In the genomic region with DNA sequence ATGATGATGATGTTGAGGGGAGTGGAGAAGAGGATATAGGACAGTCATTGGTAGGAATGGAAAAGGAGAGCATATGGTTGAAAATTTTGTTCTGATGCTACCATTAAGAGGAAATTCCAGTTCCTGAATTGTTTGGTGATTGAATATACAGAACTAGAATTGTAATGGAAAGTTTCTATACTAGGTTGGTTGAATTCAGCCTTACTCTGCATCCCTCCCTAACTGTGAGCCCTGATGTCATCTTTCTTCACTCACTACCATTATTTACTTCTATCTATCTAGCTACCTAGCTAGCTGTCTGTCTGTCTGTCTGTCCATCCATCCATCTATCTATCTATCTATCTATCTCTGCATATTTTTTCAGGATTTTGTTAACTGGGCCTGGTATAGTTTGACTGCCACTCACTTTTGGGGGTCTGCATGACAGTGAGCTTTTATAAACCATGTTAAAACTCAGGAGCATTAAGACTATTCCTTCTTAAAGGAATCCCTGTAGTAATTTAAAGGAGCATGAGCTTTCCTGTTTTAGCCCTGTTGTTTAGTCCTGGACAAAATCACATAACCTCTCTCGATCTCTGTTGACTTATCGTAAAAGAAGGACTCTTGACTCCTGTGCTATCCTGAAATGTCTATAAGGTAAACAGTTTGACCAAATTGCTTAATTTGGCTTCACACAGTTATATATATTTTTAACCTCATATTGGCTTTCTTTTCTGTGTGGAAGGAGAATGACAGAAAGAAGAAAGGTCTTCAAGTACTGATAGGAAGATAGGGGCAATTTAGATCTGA, we compare ENCODE assay signal across 14 cellular contexts.
DNase-seq lines count a peak whose midpoint lies in the region; ATAC-seq and TF ChIP-seq lines count a peak whose summit lies in the region.
"Had no signal": no experiment of that assay in that cellular context is flagged by ENCODE, and none has a peak within 500 bp of the region (broad histone marks: within the 10 kb centered on the region; RNA-seq: fewer than 3 reads in every experiment).

No MANE protein-coding gene starts in this region.

- no peak for DNase-seq in activated T-cell treated with anti-CD3 and anti-CD28 coated beads, Interleukin-2, amount 50 U/mL, for 72 hours
- DNase-seq in activated T-cell treated with anti-CD3 and anti-CD28 coated beads, Interleukin-2, amount 50 U/mL, for 1 hour, result no peak
- DNase-seq in CD8-positive, alpha-beta T cell, result no peak
- no peak for DNase-seq in effector memory CD8-positive, alpha-beta T cell
- DNase-seq in naive thymus-derived CD8-positive, alpha-beta T cell, result no peak
- no peak for DNase-seq in prostate gland (ENCODE audit: low spot score)
- DNase-seq in activated gamma-delta T cell (lab: John Stamatoyannopoulos, UW), result no peak
- DNase-seq: AML-193; NCI-H1436; NCI-H2081; NCI-H524; NK-92 treated with Interleukin-12 subunit alpha and Interleukin-12 subunit beta, amount 100 ng/mL, for 24 hours had no signal

- TF ChIP-seq POLR2A in prostate gland (IDR thresholded peaks at IDR 0.05), result no peak

- H3K4me1 ChIP-seq in CD8-positive, alpha-beta T cell (ENCODE audit: insufficient read depth, low read length), result peaks cover 41% of the 10 kb centered on the region
- H3K4me1 ChIP-seq in prostate gland (replicated peaks), result no peaks in the 10 kb centered on the region

- no peaks in the 10 kb centered on the region for H3K27me3 ChIP-seq in CD8-positive, alpha-beta T cell (ENCODE audit: insufficient read depth, low read length)
- no peaks in the 10 kb centered on the region for H3K27me3 ChIP-seq in prostate gland (replicated peaks; ENCODE audit: insufficient read depth)

- H3K4me3 Mint-ChIP-seq in activated T-cell treated with anti-CD3 and anti-CD28 coated beads, Interleukin-2, amount 50 U/mL, for 72 hours, result peak overlapping the region in 1 of 2 donors; percentile 0
- H3K4me3 Mint-ChIP-seq in CD8-positive, alpha-beta T cell, result no peak overlapping the region
- no peak overlapping the region for H3K4me3 Mint-ChIP-seq in effector memory CD8-positive, alpha-beta T cell
- peak overlapping the region in 6 of 10 donors; percentile 1 to 36 (median 10) for H3K4me3 Mint-ChIP-seq in naive thymus-derived CD8-positive, alpha-beta T cell
- H3K4me3 Mint-ChIP-seq: GM23338, IgD-negative memory B cell had no signal

- H3K9me3 ChIP-seq in CD8-positive, alpha-beta T cell (ENCODE audit: low read length), result no peaks in the 10 kb centered on the region
- H3K9me3 ChIP-seq in prostate gland, result no peaks in the 10 kb centered on the region

- CTCF ChIA-PET in CD8-positive, alpha-beta T cell (lab: Charles Lee), result interaction anchor here (1.3 to 4.1 kb wide), 3 partner anchors 23 to 327 kb away, joined by 4 to 26 read pairs (median 6); no protein-coding TSS in a partner anchor

- ATAC-seq in activated T-cell treated with anti-CD3 and anti-CD28 coated beads, Interleukin-2, amount 50 U/mL, for 72 hours (replicated peaks in 1 of 2), result no peak
- no peak for ATAC-seq in CD8-positive, alpha-beta T cell
- no peak for ATAC-seq in effector memory CD8-positive, alpha-beta T cell (replicated peaks)
- peak in 1 of 2 donors; percentile 36 for ATAC-seq in naive thymus-derived CD8-positive, alpha-beta T cell
- ATAC-seq: GM23338 had no signal

- H3K4me3 ChIP-seq in CD8-positive, alpha-beta T cell (ENCODE audit: low read depth, low read length), result no peak overlapping the region
- no peak overlapping the region for H3K4me3 ChIP-seq in prostate gland
- H3K4me3 ChIP-seq: GM23338 had no signal

- H3K27ac Mint-ChIP-seq in activated T-cell treated with anti-CD3 and anti-CD28 coated beads, Interleukin-2, amount 50 U/mL, for 72 hours, result peak overlapping the region; percentile 11
- peak overlapping the region; percentile 66 for H3K27ac Mint-ChIP-seq in CD8-positive, alpha-beta T cell
- peak overlapping the region; percentile 12 to 34 for H3K27ac Mint-ChIP-seq in effector memory CD8-positive, alpha-beta T cell
- peak overlapping the region in 9 of 10 donors; percentile 18 to 89 (median 73) for H3K27ac Mint-ChIP-seq in naive thymus-derived CD8-positive, alpha-beta T cell
- H3K27ac Mint-ChIP-seq: GM23338, IgD-negative memory B cell had no signal

- peaks cover 47% of the 10 kb centered on the region for H3K4me1 Mint-ChIP-seq in activated T-cell treated with anti-CD3 and anti-CD28 coated beads, Interleukin-2, amount 50 U/mL, for 72 hours (ENCODE audit: low read depth)
- H3K4me1 Mint-ChIP-seq in CD8-positive, alpha-beta T cell (ENCODE audit: low read depth), result peaks cover 56% of the 10 kb centered on the region
- H3K4me1 Mint-ChIP-seq in effector memory CD8-positive, alpha-beta T cell (ENCODE audit: low read depth in 2 of 2), result peaks cover 12 to 36% of the 10 kb centered on the region in 2 donors
- H3K4me1 Mint-ChIP-seq in naive thymus-derived CD8-positive, alpha-beta T cell, result peaks cover 27 to 59% (median 55%) of the 10 kb centered on the region in 4 donors

- no peaks in the 10 kb centered on the region for H3K36me3 ChIP-seq in CD8-positive, alpha-beta T cell (ENCODE audit: insufficient read depth, low read length)
- no peaks in the 10 kb centered on the region for H3K36me3 ChIP-seq in prostate gland

- H3K27ac ChIP-seq in CD8-positive, alpha-beta T cell (ENCODE audit: low read depth, low read length), result no peak overlapping the region
- H3K27ac ChIP-seq in prostate gland, result no peak overlapping the region

- POLR2A ChIA-PET in CD8-positive, alpha-beta T cell (lab: Charles Lee), result no interaction called here
- POLR2A ChIA-PET in naive thymus-derived CD8-positive, alpha-beta T cell (lab: Charles Lee), result interaction anchor here (0.6 to 2.7 kb wide), 3 partner anchors 75 to 242 kb away, joined by 3 to 11 read pairs (median 3); no protein-coding TSS in a partner anchor

- peaks cover 5% of the 10 kb centered on the region in 2 donors for H3K36me3 Mint-ChIP-seq in activated T-cell treated with anti-CD3 and anti-CD28 coated beads, Interleukin-2, amount 50 U/mL, for 72 hours (ENCODE audit: insufficient read depth in 2 of 2)
- H3K36me3 Mint-ChIP-seq in CD8-positive, alpha-beta T cell, result peaks cover 21% of the 10 kb centered on the region
- H3K36me3 Mint-ChIP-seq in effector memory CD8-positive, alpha-beta T cell (ENCODE audit: insufficient read depth), result no peaks in the 10 kb centered on the region
- H3K36me3 Mint-ChIP-seq in naive thymus-derived CD8-positive, alpha-beta T cell, result peaks cover 14 to 30% (median 14%) of the 10 kb centered on the region in 3 donors

- H3K9me3 Mint-ChIP-seq in activated T-cell treated with anti-CD3 and anti-CD28 coated beads, Interleukin-2, amount 50 U/mL, for 72 hours, result peaks cover 0 to 4% of the 10 kb centered on the region in 2 donors
- no peaks in the 10 kb centered on the region for H3K9me3 Mint-ChIP-seq in CD8-positive, alpha-beta T cell
- no peaks in the 10 kb centered on the region for H3K9me3 Mint-ChIP-seq in effector memory CD8-positive, alpha-beta T cell
- H3K9me3 Mint-ChIP-seq in naive thymus-derived CD8-positive, alpha-beta T cell, result peaks cover 0 to 9% (median 0%) of the 10 kb centered on the region in 9 donors
- H3K9me3 Mint-ChIP-seq: GM23338, IgD-negative memory B cell had no signal

- H3K27me3 Mint-ChIP-seq in activated T-cell treated with anti-CD3 and anti-CD28 coated beads, Interleukin-2, amount 50 U/mL, for 72 hours (ENCODE audit: low read depth), result no peaks in the 10 kb centered on the region
- H3K27me3 Mint-ChIP-seq in CD8-positive, alpha-beta T cell (ENCODE audit: low read depth), result no peaks in the 10 kb centered on the region
- H3K27me3 Mint-ChIP-seq in effector memory CD8-positive, alpha-beta T cell, result no peaks in the 10 kb centered on the region
- H3K27me3 Mint-ChIP-seq in naive thymus-derived CD8-positive, alpha-beta T cell, result no peaks in the 10 kb centered on the region
- H3K27me3 Mint-ChIP-seq: IgD-negative memory B cell had no signal

- intact Hi-C loops in CD8-positive, alpha-beta T cell (cut with DNase I, micrococcal nuclease), result loop anchor here in 1 of 2 experiments (10.0 kb wide), 1 partner anchor 708 kb away; no protein-coding TSS in a partner anchor
- intact Hi-C loops in prostate gland (cut with DNase I), result loop anchor here (10.0 kb wide), 1 partner anchor 328 kb away; no protein-coding TSS in a partner anchor

- no peak for TF ChIP-seq CTCF in CD8-positive, alpha-beta T cell (IDR thresholded peaks at IDR 0.05)
- no peak for TF ChIP-seq CTCF in prostate gland (IDR thresholded peaks at IDR 0.05)

- WGBS in prostate gland, result 79% methylated on average over 2 of the region's 2 CpGs

Comparison
In these comparisons a context has a peak if more than half of its experiments do, and no peak if none do; other contexts are left out.
1. H3K27ac Mint-ChIP-seq: peak in every context shown above with its lines; median percentile 73 in naive thymus-derived CD8-positive, alpha-beta T cell; 66 in CD8-positive, alpha-beta T cell; 23 in effector memory CD8-positive, alpha-beta T cell; 11 in activated T-cell treated with anti-CD3 and anti-CD28 coated beads, Interleukin-2, amount 50 U/mL, for 72 hours.
2. H3K4me3 Mint-ChIP-seq: peak in naive thymus-derived CD8-positive, alpha-beta T cell (6 of 10); none in CD8-positive, alpha-beta T cell (single experiment) and effector memory CD8-positive, alpha-beta T cell (0 of 2).